Comparison of ENCODE assay signal across 2 cellular contexts in genomic region chr4:54971474-54971950, GRCh38.
TF ChIP-seq lines count a peak whose summit lies in the region.

No MANE protein-coding gene starts in this region.

TF ChIP-seq in Ishikawa, 13 proteins besides CTCF, POLR2A, EP300 and RAD21 (continued from another document):
- TF ChIP-seq TAF1 (IDR thresholded peaks at IDR 0.05; ENCODE audit: low read depth) (no peak), CREB1 (IDR thresholded peaks at IDR 0.05; ENCODE audit: low read depth) (no peak), TCF12 (IDR thresholded peaks at IDR 0.05; ENCODE audit: low read depth) (no peak), YY1 (IDR thresholded peaks at IDR 0.05; ENCODE audit: low read depth) (no peak), FOXM1 (IDR thresholded peaks at IDR 0.05; ENCODE audit: borderline replicate concordance, low read depth) (no peak), REST (IDR thresholded peaks at IDR 0.05; ENCODE audit: low read depth) (no peak), NFIC (IDR thresholded peaks at IDR 0.05) (no peak), TEAD4 (IDR thresholded peaks at IDR 0.05) (no peak)

TF ChIP-seq in H1, 55 proteins besides CTCF, POLR2A, EP300 and RAD21 (continued from another document):
- TF ChIP-seq ATF2 (IDR thresholded peaks at IDR 0.05; ENCODE audit: low read length) (no peak), TAF7 (optimal IDR thresholded peaks at IDR 0.05; ENCODE audit: borderline replicate concordance, low read depth, low read length) (no peak), HDAC2 (IDR thresholded peaks at IDR 0.05; ENCODE audit: borderline replicate concordance in 1 of 2, low read depth in 2 of 2, low read length in 2 of 2) (no peak), CHD1 (IDR thresholded peaks at IDR 0.05; ENCODE audit: low read depth, low read length) (no peak), PHF8 (conservative IDR thresholded peaks at IDR 0.05; ENCODE audit: low read depth, low read length) (no peak), RNF2 (IDR thresholded peaks at IDR 0.05; ENCODE audit: borderline replicate concordance, low read depth, low read length, missing control alignments, poor library complexity, severe bottlenecking) (no peak), CBX5 (IDR thresholded peaks at IDR 0.05; ENCODE audit: low read depth, low read length) (no peak), GTF2F1 (IDR thresholded peaks at IDR 0.05; ENCODE audit: borderline replicate concordance, low read depth, low read length) (no peak)
